Comparison of ENCODE assay signal across 30 cellular contexts in genomic region chr13:21901326-21901725, GRCh38.
"Had no signal": no experiment of that assay in that cellular context is flagged by ENCODE, and none has a peak within 500 bp of the region (broad histone marks: within the 10 kb centered on the region; RNA-seq: fewer than 3 reads in every experiment).

No MANE protein-coding gene starts in this region.

- H3K27ac ChIP-seq: cardiac muscle cell, WERI-Rb-1 had no signal

- H3K27me3 ChIP-seq: ascending aorta had no signal

- DNase-seq: activated CD4-positive, alpha-beta T cell treated with anti-CD3 and anti-CD28 coated beads for 1 hour; activated CD4-positive, alpha-beta T cell treated with anti-CD3 and anti-CD28 coated beads for 48 hours; activated CD4-positive, alpha-beta T cell treated with anti-CD3 and anti-CD28 coated beads, Interleukin-2, amount 50 U/mL, for 4 hours; activated CD4-positive, CD25-positive, alpha-beta regulatory T cell; activated CD8-positive, alpha-beta T cell treated with anti-CD3 and anti-CD28 coated beads for 36 hours; activated effector memory CD4-positive, alpha-beta T cell treated with anti-CD3 and anti-CD28 coated beads, Interleukin-2, amount 50 U/mL, for 16 hours; activated naive CD4-positive, alpha-beta T cell; activated naive CD4-positive, alpha-beta T cell treated with anti-CD3 and anti-CD28 coated beads, Interleukin-2, amount 50 U/mL, for 16 hours; activated naive CD8-positive, alpha-beta T cell treated with anti-CD3 and anti-CD28 coated beads for 36 hours; activated T-cell treated with anti-CD3 and anti-CD28 coated beads, Interleukin-2, amount 50 U/mL, for 1 hour; activated T-cell treated with anti-CD3 and anti-CD28 coated beads, Interleukin-2, amount 50 U/mL, for 72 hours; amygdala; Karpas-422; KBM-7; NCI-H1048; NCI-H1436 treated with DMSO at 0.1 percent for 48 hours; NCI-H1694 treated with DMSO at 0.1 percent for 48 hours; NCI-H2029; NCI-H345; NCI-H524 treated with DMSO at 0.1 percent for 48 hours; SIG-M5; SW 1271; T-helper 1 cell; T-helper 2 cell; T-helper 9 cell; WERI-Rb-1 had no signal

- H3K9me3 ChIP-seq: ascending aorta had no signal

- H3K36me3 ChIP-seq: ascending aorta, cardiac muscle cell, WERI-Rb-1 had no signal

- H3K4me3 ChIP-seq: cardiac muscle cell had no signal

- ATAC-seq: activated CD8-positive, alpha-beta T cell treated with anti-CD3 and anti-CD28 coated beads for 36 hours; activated T-cell treated with anti-CD3 and anti-CD28 coated beads, Interleukin-2, amount 50 U/mL, for 72 hours; activated T-helper 17 cell treated with anti-CD3 and anti-CD28 coated beads, Interleukin-2, amount 50 U/mL, for 72 hours; Panc1 had no signal
